In the genomic region with DNA sequence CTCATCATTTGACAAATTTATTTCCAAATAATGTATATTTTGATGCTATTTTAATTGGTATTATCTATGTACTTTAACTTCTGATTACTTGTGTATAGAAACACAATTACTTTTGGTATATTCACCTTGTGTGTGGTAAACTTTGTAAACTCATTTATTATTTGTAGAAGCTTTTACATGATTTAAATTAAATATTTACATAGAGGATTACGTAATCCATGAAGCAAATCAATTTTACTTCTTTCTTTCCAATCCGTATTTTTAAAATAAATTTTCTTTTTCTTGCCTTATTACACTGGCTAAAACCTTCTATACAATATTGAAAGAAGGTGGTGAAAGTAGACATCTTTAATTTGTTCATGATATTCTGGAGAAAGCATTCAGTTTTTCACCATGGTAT, we compare ENCODE assay signal across 6 cellular contexts.
"Had no signal": no experiment of that assay in that cellular context is flagged by ENCODE, and none has a peak within 500 bp of the region (broad histone marks: within the 10 kb centered on the region; RNA-seq: fewer than 3 reads in every experiment).

No MANE protein-coding gene starts in this region.

- FAIRE-seq: HTR-8/SVneo had no signal

- H3K9ac ChIP-seq: KMS-11 had no signal

- H3K27ac ChIP-seq: HL-60, KMS-11 had no signal

- H3K4me2 ChIP-seq: KMS-11 had no signal

- DNase-seq: IMR-90, KBM-7, KG1 had no signal
